Comparison of ENCODE assay signal across 12 cellular contexts in the genomic region with DNA sequence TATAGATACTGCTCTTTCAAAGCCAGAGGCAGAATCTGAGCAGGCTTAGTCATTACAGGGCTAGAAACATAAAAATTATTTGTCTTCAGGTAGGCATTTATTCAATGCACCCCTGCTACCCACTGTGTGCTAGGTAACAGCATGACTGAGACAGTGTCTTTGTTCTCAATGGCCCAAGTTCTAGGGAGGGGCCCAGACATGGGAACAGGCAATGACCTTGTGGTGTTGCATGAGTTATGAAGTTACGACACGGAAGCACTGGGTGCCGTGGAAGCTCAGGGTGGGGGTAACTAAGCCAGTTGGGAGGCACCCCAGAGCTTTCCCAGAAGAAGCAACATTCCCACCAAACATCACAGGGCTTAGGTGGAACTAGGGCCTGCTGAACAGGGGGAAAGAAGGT.
A peak's percentile ranks its signal among the peaks of the same experiment; 100 is the strongest.
DNase-seq lines count a peak whose midpoint lies in the region; ATAC-seq, FAIRE-seq and TF ChIP-seq lines count a peak whose summit lies in the region.
"Had no signal": no experiment of that assay in that cellular context is flagged by ENCODE, and none has a peak within 500 bp of the region (broad histone marks: within the 10 kb centered on the region; RNA-seq: fewer than 3 reads in every experiment).

No MANE protein-coding gene starts in this region.

- H3K36me3 Mint-ChIP-seq in activated CD8-positive, alpha-beta memory T cell treated with anti-CD3 and anti-CD28 coated beads, Interleukin-2, amount 10 ng/mL, durations not matched to agents 7 days and 5 days, result peaks cover 31% of the 10 kb centered on the region

- no peaks in the 10 kb centered on the region for H3K4me1 Mint-ChIP-seq in activated CD8-positive, alpha-beta memory T cell treated with anti-CD3 and anti-CD28 coated beads, Interleukin-2, amount 10 ng/mL, durations not matched to agents 7 days and 5 days
- H3K4me1 Mint-ChIP-seq: CD4-positive, CD25-positive, alpha-beta regulatory T cell had no signal

- H3K9me3 Mint-ChIP-seq in activated CD8-positive, alpha-beta memory T cell treated with anti-CD3 and anti-CD28 coated beads, Interleukin-2, amount 10 ng/mL, durations not matched to agents 7 days and 5 days (ENCODE audit: low read depth), result peaks cover 4% of the 10 kb centered on the region

- CTCF ChIA-PET in activated CD8-positive, alpha-beta memory T cell treated with anti-CD3 and anti-CD28 coated beads, Interleukin-2, amount 10 ng/mL, durations not matched to agents 7 days and 5 days (lab: Charles Lee), result no interaction called here

- FAIRE-seq in HTR-8/SVneo (lab: Jason Lieb, UNC), result no peak

- no peak overlapping the region for H3K27ac Mint-ChIP-seq in activated CD8-positive, alpha-beta memory T cell treated with anti-CD3 and anti-CD28 coated beads, Interleukin-2, amount 10 ng/mL, durations not matched to agents 7 days and 5 days
- H3K27ac Mint-ChIP-seq: CD4-positive, CD25-positive, alpha-beta regulatory T cell had no signal

- no peak overlapping the region for H3K4me3 Mint-ChIP-seq in activated CD8-positive, alpha-beta memory T cell treated with anti-CD3 and anti-CD28 coated beads, Interleukin-2, amount 10 ng/mL, durations not matched to agents 7 days and 5 days
- H3K4me3 Mint-ChIP-seq: CD4-positive, CD25-positive, alpha-beta regulatory T cell had no signal

- ATAC-seq in activated CD8-positive, alpha-beta memory T cell treated with anti-CD3 and anti-CD28 coated beads, Interleukin-2, amount 10 ng/mL, durations not matched to agents 7 days and 5 days, result no peak
- no peak for ATAC-seq in HG03108 (IDR thresholded peaks at IDR 0.05; ENCODE audit: unreplicated experiment)
- no peak for ATAC-seq in SK-N-SH treated with all-trans-retinoic acid at 6 μM for 48 hours

- DNase-seq in activated CD8-positive, alpha-beta memory T cell treated with anti-CD3 and anti-CD28 coated beads, Interleukin-2, amount 50 U/mL, for 48 hours, result peak; percentile 6
- no peak for DNase-seq in activated CD8-positive, alpha-beta memory T cell treated with anti-CD3 and anti-CD28 coated beads, Interleukin-2, amount 10 ng/mL, durations not matched to agents 7 days and 5 days
- DNase-seq in iris pigment epithelial cell (ENCODE audit: low read depth) (peak; percentile 37), renal cortical epithelial cell (ENCODE audit: low read depth) (peak; percentile 56), HTR-8/SVneo (ENCODE audit: insufficient read length, low spot score) (no peak)
- DNase-seq: 8988T; AML-193; CD4-positive, CD25-positive, alpha-beta regulatory T cell; DMS53; GF-D8 had no signal

- H3K27me3 Mint-ChIP-seq in activated CD8-positive, alpha-beta memory T cell treated with anti-CD3 and anti-CD28 coated beads, Interleukin-2, amount 10 ng/mL, durations not matched to agents 7 days and 5 days, result no peaks in the 10 kb centered on the region
- H3K27me3 Mint-ChIP-seq: CD4-positive, CD25-positive, alpha-beta regulatory T cell had no signal

TF ChIP-seq in SK-N-SH treated with all-trans-retinoic acid at 6 μM for 48 hours, 23 proteins besides CTCF, POLR2A, EP300 and RAD21:
- TF ChIP-seq, protein P1, sequence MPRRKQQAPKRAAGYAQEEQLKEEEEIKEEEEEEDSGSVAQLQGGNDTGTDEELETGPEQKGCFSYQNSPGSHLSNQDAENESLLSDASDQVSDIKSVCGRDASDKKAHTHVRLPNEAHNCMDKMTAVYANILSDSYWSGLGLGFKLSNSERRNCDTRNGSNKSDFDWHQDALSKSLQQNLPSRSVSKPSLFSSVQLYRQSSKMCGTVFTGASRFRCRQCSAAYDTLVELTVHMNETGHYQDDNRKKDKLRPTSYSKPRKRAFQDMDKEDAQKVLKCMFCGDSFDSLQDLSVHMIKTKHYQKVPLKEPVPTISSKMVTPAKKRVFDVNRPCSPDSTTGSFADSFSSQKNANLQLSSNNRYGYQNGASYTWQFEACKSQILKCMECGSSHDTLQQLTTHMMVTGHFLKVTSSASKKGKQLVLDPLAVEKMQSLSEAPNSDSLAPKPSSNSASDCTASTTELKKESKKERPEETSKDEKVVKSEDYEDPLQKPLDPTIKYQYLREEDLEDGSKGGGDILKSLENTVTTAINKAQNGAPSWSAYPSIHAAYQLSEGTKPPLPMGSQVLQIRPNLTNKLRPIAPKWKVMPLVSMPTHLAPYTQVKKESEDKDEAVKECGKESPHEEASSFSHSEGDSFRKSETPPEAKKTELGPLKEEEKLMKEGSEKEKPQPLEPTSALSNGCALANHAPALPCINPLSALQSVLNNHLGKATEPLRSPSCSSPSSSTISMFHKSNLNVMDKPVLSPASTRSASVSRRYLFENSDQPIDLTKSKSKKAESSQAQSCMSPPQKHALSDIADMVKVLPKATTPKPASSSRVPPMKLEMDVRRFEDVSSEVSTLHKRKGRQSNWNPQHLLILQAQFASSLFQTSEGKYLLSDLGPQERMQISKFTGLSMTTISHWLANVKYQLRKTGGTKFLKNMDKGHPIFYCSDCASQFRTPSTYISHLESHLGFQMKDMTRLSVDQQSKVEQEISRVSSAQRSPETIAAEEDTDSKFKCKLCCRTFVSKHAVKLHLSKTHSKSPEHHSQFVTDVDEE (CRISPR knock-in tag; IDR thresholded peaks at IDR 0.05), result no peak
- TF ChIP-seq SNAI2 (CRISPR knock-in tag; IDR thresholded peaks at IDR 0.05) (no peak), RARB (CRISPR knock-in tag; IDR thresholded peaks at IDR 0.05) (no peak), CSDC2 (CRISPR knock-in tag; IDR thresholded peaks at IDR 0.05) (no peak), ISL1 (CRISPR knock-in tag; IDR thresholded peaks at IDR 0.05) (no peak), OSR1 (CRISPR knock-in tag; IDR thresholded peaks at IDR 0.05) (no peak), ZC3H10 (CRISPR knock-in tag; IDR thresholded peaks at IDR 0.05) (no peak), ZFP3 (CRISPR knock-in tag; IDR thresholded peaks at IDR 0.05) (no peak), TOX (CRISPR knock-in tag; IDR thresholded peaks at IDR 0.05; ENCODE audit: borderline replicate concordance) (no peak), PPARA (CRISPR knock-in tag; IDR thresholded peaks at IDR 0.05; ENCODE audit: borderline replicate concordance) (no peak), ZFP30 (CRISPR knock-in tag; IDR thresholded peaks at IDR 0.05) (no peak)
- TF ChIP-seq, protein P2, sequence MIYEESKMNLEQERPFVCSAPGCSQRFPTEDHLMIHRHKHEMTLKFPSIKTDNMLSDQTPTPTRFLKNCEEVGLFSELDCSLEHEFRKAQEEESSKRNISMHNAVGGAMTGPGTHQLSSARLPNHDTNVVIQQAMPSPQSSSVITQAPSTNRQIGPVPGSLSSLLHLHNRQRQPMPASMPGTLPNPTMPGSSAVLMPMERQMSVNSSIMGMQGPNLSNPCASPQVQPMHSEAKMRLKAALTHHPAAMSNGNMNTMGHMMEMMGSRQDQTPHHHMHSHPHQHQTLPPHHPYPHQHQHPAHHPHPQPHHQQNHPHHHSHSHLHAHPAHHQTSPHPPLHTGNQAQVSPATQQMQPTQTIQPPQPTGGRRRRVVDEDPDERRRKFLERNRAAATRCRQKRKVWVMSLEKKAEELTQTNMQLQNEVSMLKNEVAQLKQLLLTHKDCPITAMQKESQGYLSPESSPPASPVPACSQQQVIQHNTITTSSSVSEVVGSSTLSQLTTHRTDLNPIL (CRISPR knock-in tag; IDR thresholded peaks at IDR 0.05; ENCODE audit: low read depth), result no peak
- TF ChIP-seq, protein P3, sequence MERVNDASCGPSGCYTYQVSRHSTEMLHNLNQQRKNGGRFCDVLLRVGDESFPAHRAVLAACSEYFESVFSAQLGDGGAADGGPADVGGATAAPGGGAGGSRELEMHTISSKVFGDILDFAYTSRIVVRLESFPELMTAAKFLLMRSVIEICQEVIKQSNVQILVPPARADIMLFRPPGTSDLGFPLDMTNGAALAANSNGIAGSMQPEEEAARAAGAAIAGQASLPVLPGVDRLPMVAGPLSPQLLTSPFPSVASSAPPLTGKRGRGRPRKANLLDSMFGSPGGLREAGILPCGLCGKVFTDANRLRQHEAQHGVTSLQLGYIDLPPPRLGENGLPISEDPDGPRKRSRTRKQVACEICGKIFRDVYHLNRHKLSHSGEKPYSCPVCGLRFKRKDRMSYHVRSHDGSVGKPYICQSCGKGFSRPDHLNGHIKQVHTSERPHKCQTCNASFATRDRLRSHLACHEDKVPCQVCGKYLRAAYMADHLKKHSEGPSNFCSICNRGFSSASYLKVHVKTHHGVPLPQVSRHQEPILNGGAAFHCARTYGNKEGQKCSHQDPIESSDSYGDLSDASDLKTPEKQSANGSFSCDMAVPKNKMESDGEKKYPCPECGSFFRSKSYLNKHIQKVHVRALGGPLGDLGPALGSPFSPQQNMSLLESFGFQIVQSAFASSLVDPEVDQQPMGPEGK (CRISPR knock-in tag; IDR thresholded peaks at IDR 0.05; ENCODE audit: borderline replicate concordance), result no peak
- TF ChIP-seq, protein P4, sequence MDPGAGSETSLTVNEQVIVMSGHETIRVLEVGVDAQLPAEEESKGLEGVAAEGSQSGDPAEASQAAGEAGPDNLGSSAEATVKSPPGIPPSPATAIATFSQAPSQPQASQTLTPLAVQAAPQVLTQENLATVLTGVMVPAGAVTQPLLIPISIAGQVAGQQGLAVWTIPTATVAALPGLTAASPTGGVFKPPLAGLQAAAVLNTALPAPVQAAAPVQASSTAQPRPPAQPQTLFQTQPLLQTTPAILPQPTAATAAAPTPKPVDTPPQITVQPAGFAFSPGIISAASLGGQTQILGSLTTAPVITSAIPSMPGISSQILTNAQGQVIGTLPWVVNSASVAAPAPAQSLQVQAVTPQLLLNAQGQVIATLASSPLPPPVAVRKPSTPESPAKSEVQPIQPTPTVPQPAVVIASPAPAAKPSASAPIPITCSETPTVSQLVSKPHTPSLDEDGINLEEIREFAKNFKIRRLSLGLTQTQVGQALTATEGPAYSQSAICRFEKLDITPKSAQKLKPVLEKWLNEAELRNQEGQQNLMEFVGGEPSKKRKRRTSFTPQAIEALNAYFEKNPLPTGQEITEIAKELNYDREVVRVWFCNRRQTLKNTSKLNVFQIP (CRISPR knock-in tag; IDR thresholded peaks at IDR 0.05; ENCODE audit: borderline replicate concordance, low read depth), result no peak

Comparison
In these comparisons a context has a peak if more than half of its experiments do, and no peak if none do; other contexts are left out.
1. DNase-seq: peak in activated CD8-positive, alpha-beta memory T cell treated with anti-CD3 and anti-CD28 coated beads, Interleukin-2, amount 50 U/mL, for 48 hours (single experiment), iris pigment epithelial cell (single experiment) and renal cortical epithelial cell (single experiment); none in activated CD8-positive, alpha-beta memory T cell treated with anti-CD3 and anti-CD28 coated beads, Interleukin-2, amount 10 ng/mL, durations not matched to agents 7 days and 5 days (single experiment) and HTR-8/SVneo (single experiment).